ENCODE assay signal across 1 cellular context in genomic region chr17:40554646-40555295, GRCh38.
TF ChIP-seq lines count a peak whose summit lies in the region.

No MANE protein-coding gene starts in this region.

TF ChIP-seq in GM12878, 131 proteins besides CTCF, POLR2A, EP300 and RAD21:
- peak; percentile 82 for TF ChIP-seq MLLT1 (IDR thresholded peaks at IDR 0.05)
- no peak for TF ChIP-seq STAT1 (conservative IDR thresholded peaks at IDR 0.05)
- TF ChIP-seq CBFB (IDR thresholded peaks at IDR 0.05; ENCODE audit: low read depth), result peak; percentile 15; the same call in 1 of the 2 replicates
- TF ChIP-seq POU2F2 (IDR thresholded peaks at IDR 0.05; ENCODE audit: borderline replicate concordance, low read depth, low read length), result no peak
- peak; percentile 7; the same call in 1 of the 2 replicates for TF ChIP-seq POLR2AphosphoS2 (IDR thresholded peaks at IDR 0.05; ENCODE audit: low read depth, low read length)
- peak in 1 of 2 experiments; percentile 23; a peak in 1 of 3 replicates for TF ChIP-seq EGR1 (IDR thresholded peaks at IDR 0.05; ENCODE audit: borderline replicate concordance in 1 of 2, low read depth in 2 of 2, low read length in 2 of 2)
- TF ChIP-seq NKRF (conservative IDR thresholded peaks at IDR 0.05), result no peak
- TF ChIP-seq TCF3 (IDR thresholded peaks at IDR 0.05; ENCODE audit: borderline replicate concordance, insufficient read depth, low read depth, low read length), result no peak
- TF ChIP-seq CHD4 (IDR thresholded peaks at IDR 0.05), result no peak
- peak; percentile 84 for TF ChIP-seq ZBTB33 (IDR thresholded peaks at IDR 0.05)
TF ChIP-seq in GM12878: peak in this region for 5.
